In the genomic region with DNA sequence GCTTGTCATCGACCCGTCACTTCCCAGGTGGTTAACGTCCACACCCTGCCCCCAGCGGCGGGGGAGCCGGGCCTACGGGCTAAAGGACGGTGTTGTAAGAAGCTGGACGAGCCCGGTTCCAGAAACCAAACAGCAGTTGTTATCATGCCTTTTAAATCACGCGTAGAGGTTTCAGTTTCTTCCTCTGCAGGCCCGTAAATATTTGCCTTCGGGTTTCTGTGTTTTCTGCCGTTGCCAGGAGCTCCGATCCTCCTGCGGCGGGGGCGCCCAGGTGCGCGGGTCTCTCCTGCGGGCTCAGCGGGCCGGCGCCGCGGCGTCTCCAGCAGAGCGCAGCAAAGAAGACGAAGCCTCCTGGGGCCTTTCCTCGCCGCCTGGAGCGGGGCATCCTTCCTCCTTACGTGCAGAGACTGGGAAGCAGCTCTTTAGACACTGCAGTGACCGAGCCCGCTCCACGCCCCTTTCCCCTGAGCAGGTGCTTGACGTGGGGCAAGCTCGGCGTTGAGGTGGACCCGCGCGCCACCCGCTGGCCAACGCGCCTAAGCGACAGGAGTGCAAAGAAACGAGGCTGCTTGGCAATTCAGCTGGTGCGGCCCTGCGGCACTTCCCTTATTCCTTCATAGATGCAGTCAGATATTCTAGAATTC, we compare ENCODE assay signal across 8 cellular contexts. TPM values are rescaled to one million over a fixed set of nuclear protein-coding genes. Genes with fewer than 3 reads are reported as not detected.
DNase-seq lines count a peak whose midpoint lies in the region; ATAC-seq, FAIRE-seq and TF ChIP-seq lines count a peak whose summit lies in the region.

No MANE protein-coding gene starts in this region.

- H3K36me3 ChIP-seq in CD8-positive, alpha-beta memory T cell (ENCODE audit: insufficient read depth, low read length), result no peaks in the 10 kb centered on the region
- H3K36me3 ChIP-seq in NT2/D1 (ENCODE audit: insufficient read depth, insufficient read length, low read length), result no peaks in the 10 kb centered on the region

- H3K4me3 ChIP-seq in CD8-positive, alpha-beta memory T cell (ENCODE audit: low read length), result peak overlapping the region; percentile 47
- H3K4me3 ChIP-seq in NT2/D1 (ENCODE audit: insufficient read length, low read depth), result peak overlapping the region; percentile 18
- H3K4me3 ChIP-seq in epithelial cell of proximal tubule (ENCODE audit: low read depth, low read length), result peak overlapping the region; percentile 61

- ATAC-seq in GM21367 (IDR thresholded peaks at IDR 0.05; ENCODE audit: unreplicated experiment), result peak; percentile 86

- POLR2A ChIA-PET in CD8-positive, alpha-beta memory T cell (lab: Charles Lee), result interaction anchor here (0.5 to 0.9 kb wide), 2 partner anchors 22 to 655 kb away, joined by 3 to 4 read pairs; a partner anchor contains a TSS

- peak overlapping the region in 1 of 8 donors; percentile 59 for H3K27ac Mint-ChIP-seq in CD8-positive, alpha-beta memory T cell

- H3K27ac ChIP-seq in CD8-positive, alpha-beta memory T cell (ENCODE audit: low read depth, low read length), result no peak overlapping the region

- peak overlapping the region; percentile 43 to 85 (median 73) for H3K4me3 Mint-ChIP-seq in CD8-positive, alpha-beta memory T cell

- peak; percentile 82 for FAIRE-seq in HTR-8/SVneo (lab: Jason Lieb, UNC)

- peaks cover 4% of the 10 kb centered on the region for H3K4me1 ChIP-seq in CD8-positive, alpha-beta memory T cell (ENCODE audit: insufficient read depth, low read length)
- H3K4me1 ChIP-seq in NT2/D1 (ENCODE audit: insufficient read depth, insufficient read length), result no peaks in the 10 kb centered on the region

- peak; percentile 53 to 78 (median 62) for DNase-seq in CD8-positive, alpha-beta memory T cell
- DNase-seq in HTR-8/SVneo (ENCODE audit: insufficient read length, low spot score), result peak; percentile 83
- peak; percentile 46 for DNase-seq in NT2/D1 (ENCODE audit: low read depth, low spot score)
- DNase-seq in activated CD8-positive, alpha-beta memory T cell treated with anti-CD3 and anti-CD28 coated beads, Interleukin-2, amount 50 U/mL, for 48 hours, result peak; percentile 86
- no peak for DNase-seq in epithelial cell of proximal tubule (ENCODE audit: low read depth)
- peak; percentile 79 for DNase-seq in mucosa of gallbladder (ENCODE audit: low spot score)
- peak; percentile 19 to 49 for DNase-seq in stimulated activated CD8-positive, alpha-beta memory T cell treated with anti-CD3 and anti-CD28 coated beads, Interleukin-4, amount 100 ng/mL, for 1 hour (ENCODE audit: low read depth in 2 of 2, low spot score in 1 of 2)

- CTCF ChIA-PET in CD8-positive, alpha-beta memory T cell (lab: Charles Lee), result interaction anchor here (0.6 to 3.3 kb wide), 39 partner anchors 9 to 1292 kb away, joined by 3 to 21 read pairs (median 4); a partner anchor contains a TSS

- peaks cover 26 to 59% of the 10 kb centered on the region in 2 donors for H3K27me3 Mint-ChIP-seq in CD8-positive, alpha-beta memory T cell

- H3K4me1 Mint-ChIP-seq in CD8-positive, alpha-beta memory T cell, result peaks cover 0 to 5% (median 0%) of the 10 kb centered on the region in 3 donors

- peak overlapping the region; percentile 50 for H3K9ac ChIP-seq in NT2/D1 (ENCODE audit: insufficient read length, low read depth)

- no peaks in the 10 kb centered on the region for H3K9me3 ChIP-seq in CD8-positive, alpha-beta memory T cell (ENCODE audit: low read length)
- H3K9me3 ChIP-seq in NT2/D1 (ENCODE audit: insufficient read depth, low read length), result peaks cover 7% of the 10 kb centered on the region; the same call in 1 of the 2 replicates

- peaks cover 0 to 6% (median 0%) of the 10 kb centered on the region in 3 donors for H3K36me3 Mint-ChIP-seq in CD8-positive, alpha-beta memory T cell

- peak; percentile 88 for TF ChIP-seq CTCF in epithelial cell of proximal tubule (conservative IDR thresholded peaks at IDR 0.05; ENCODE audit: low read depth, low read length)

- H3K9me3 Mint-ChIP-seq in CD8-positive, alpha-beta memory T cell, result peaks cover 0 to 6% (median 2%) of the 10 kb centered on the region in 5 donors

- H3K27me3 ChIP-seq in CD8-positive, alpha-beta memory T cell (ENCODE audit: insufficient read depth, low read length, poor library complexity, severe bottlenecking), result peaks cover 8% of the 10 kb centered on the region
- H3K27me3 ChIP-seq in NT2/D1 (ENCODE audit: insufficient read depth, insufficient read length), result peaks cover 21% of the 10 kb centered on the region

RNA-seq across cellular contexts. Expression of a gene that starts 21.8 kb away (rescaled TPM):
- total RNA-seq in CD8-positive, alpha-beta memory T cell, result 10 to 100 TPM; 66.4 to 70.7 TPM
- 99.8 TPM for polyA plus RNA-seq in CD8-positive, alpha-beta memory T cell
- total RNA-seq in epithelial cell of proximal tubule (50.3 and 65.1 TPM in 2 replicates), mucosa of gallbladder (39.7 TPM)
